ENCODE assay signal across 25 cellular contexts in the genomic region with DNA sequence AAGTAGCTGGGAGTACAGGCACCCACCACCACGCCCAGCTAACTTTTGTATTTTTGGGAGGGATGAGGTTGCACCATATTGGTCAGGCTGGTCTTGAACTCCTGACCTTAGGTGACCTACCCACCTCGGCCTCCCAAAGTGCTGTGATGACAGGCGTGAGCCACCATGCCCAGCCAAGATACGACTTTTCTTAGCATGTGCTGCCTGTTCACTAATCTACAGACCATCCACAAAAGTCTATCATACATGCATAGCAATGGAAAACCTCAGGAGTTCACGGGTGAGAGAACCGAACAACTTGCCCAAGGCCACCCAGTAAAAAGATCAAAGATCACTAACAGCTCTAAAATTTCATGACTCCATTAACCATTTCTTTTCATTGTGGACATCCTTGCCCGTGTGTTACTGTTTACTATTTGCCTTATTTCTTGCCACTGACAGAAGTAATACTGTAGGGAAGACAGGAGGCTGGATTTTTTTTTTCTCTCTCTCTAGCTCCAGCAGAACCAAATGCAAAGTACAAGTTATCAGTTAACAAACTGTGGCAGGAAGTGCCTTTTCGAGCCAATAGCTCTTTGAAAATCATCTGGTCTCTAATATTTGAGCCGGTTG.
A peak's percentile ranks its signal among the peaks of the same experiment; 100 is the strongest.
DNase-seq lines count a peak whose midpoint lies in the region; ATAC-seq lines count a peak whose summit lies in the region.
"Had no signal": no experiment of that assay in that cellular context is flagged by ENCODE, and none has a peak within 500 bp of the region (broad histone marks: within the 10 kb centered on the region; RNA-seq: fewer than 3 reads in every experiment).

No MANE protein-coding gene starts in this region.

- DNase-seq in T-helper 1 cell (no peak), COLO829 (ENCODE audit: low spot score) (no peak)
- peak in 4 of 6 experiments; percentile 18 to 47 (median 33) for DNase-seq in stimulated activated naive CD4-positive, alpha-beta T cell (lab: John Stamatoyannopoulos, UW)
- no peak for DNase-seq in stimulated activated naive CD4-positive, alpha-beta T cell treated with Interleukin-2 at 50 U/mL for 16 hours (lab: John Stamatoyannopoulos, UW)
- DNase-seq in activated naive CD8-positive, alpha-beta T cell treated with anti-CD3 and anti-CD28 coated beads, Interleukin-2, amount 50 U/mL, for 24 hours: no peak
- DNase-seq in stimulated activated naive CD8-positive, alpha-beta T cell treated with anti-CD3 and anti-CD28 coated beads, Interleukin-15, amount 100 ng/mL, for 72 hours: peak in 1 of 2 donors; percentile 21
- DNase-seq: activated CD4-positive, alpha-beta T cell treated with anti-CD3 and anti-CD28 coated beads, Interleukin-2, amount 50 U/mL, for 1 hour; anterior cingulate cortex; glutamatergic neuron; GOT3; NCI-H1105; NCI-H2029; NCI-H2227 treated with DMSO at 0.1 percent for 48 hours; NCI-H774; nucleus accumbens; SHP77; small intestine; stimulated activated CD4-positive, alpha-beta T cell treated with anti-CD3 and anti-CD28 coated beads, Interleukin-2, amount 100 ng/mL, for 48 hours; stomach; SW 1271 had no signal

- peaks cover 53% of the 10 kb centered on the region for H3K4me1 Mint-ChIP-seq in T-helper 1 cell treated with Interleukin-12 subunit alpha and Interleukin-12 subunit beta and Interleukin-4 antibody, amounts not matched to agents 30 μg/mL and 1 μg/mL, for 36 hours (ENCODE audit: low read depth)
- peaks cover 95% of the 10 kb centered on the region for H3K4me1 Mint-ChIP-seq in activated naive CD8-positive, alpha-beta T cell treated with anti-CD3 and anti-CD28 coated beads, Interleukin-2, amount 50 U/mL, for 24 hours
- peaks cover 86% of the 10 kb centered on the region for H3K4me1 Mint-ChIP-seq in stimulated activated naive CD8-positive, alpha-beta T cell treated with anti-CD3 and anti-CD28 coated beads, Interleukin-15, amount 100 ng/mL, for 72 hours

- peaks cover 14% of the 10 kb centered on the region for H3K27me3 Mint-ChIP-seq in T-helper 1 cell treated with Interleukin-12 subunit alpha and Interleukin-12 subunit beta and Interleukin-4 antibody, amounts not matched to agents 30 μg/mL and 1 μg/mL, for 36 hours (ENCODE audit: low read depth)
- no peaks in the 10 kb centered on the region for H3K27me3 Mint-ChIP-seq in activated naive CD8-positive, alpha-beta T cell treated with anti-CD3 and anti-CD28 coated beads, Interleukin-2, amount 50 U/mL, for 24 hours
- no peaks in the 10 kb centered on the region for H3K27me3 Mint-ChIP-seq in stimulated activated naive CD8-positive, alpha-beta T cell treated with anti-CD3 and anti-CD28 coated beads, Interleukin-15, amount 100 ng/mL, for 72 hours
- H3K27me3 Mint-ChIP-seq: dendritic cell treated with granulocyte-macrophage colony-stimulating factor and Interleukin-4, amounts not matched to agents 40 ng/mL and 50 ng/mL, for 4 days; type B pancreatic cell had no signal

- peaks cover 18% of the 10 kb centered on the region for H3K9me3 Mint-ChIP-seq in T-helper 1 cell treated with Interleukin-12 subunit alpha and Interleukin-12 subunit beta and Interleukin-4 antibody, amounts not matched to agents 30 μg/mL and 1 μg/mL, for 36 hours
- H3K9me3 Mint-ChIP-seq in activated naive CD8-positive, alpha-beta T cell treated with anti-CD3 and anti-CD28 coated beads, Interleukin-2, amount 50 U/mL, for 24 hours: peaks cover 12% of the 10 kb centered on the region
- H3K9me3 Mint-ChIP-seq in stimulated activated naive CD8-positive, alpha-beta T cell treated with anti-CD3 and anti-CD28 coated beads, Interleukin-15, amount 100 ng/mL, for 72 hours: peaks cover 7 to 11% of the 10 kb centered on the region in 2 donors

- H3K4me3 Mint-ChIP-seq in T-helper 1 cell treated with Interleukin-12 subunit alpha and Interleukin-12 subunit beta and Interleukin-4 antibody, amounts not matched to agents 30 μg/mL and 1 μg/mL, for 36 hours: no peak overlapping the region
- H3K4me3 Mint-ChIP-seq in activated naive CD8-positive, alpha-beta T cell treated with anti-CD3 and anti-CD28 coated beads, Interleukin-2, amount 50 U/mL, for 24 hours: peak overlapping the region; percentile 25
- peak overlapping the region; percentile 64 to 72 for H3K4me3 Mint-ChIP-seq in stimulated activated naive CD8-positive, alpha-beta T cell treated with anti-CD3 and anti-CD28 coated beads, Interleukin-15, amount 100 ng/mL, for 72 hours
- H3K4me3 Mint-ChIP-seq: activated T-helper 1 cell treated with anti-CD3 and anti-CD28 coated beads, Interleukin-12 subunit alpha, Interleukin-12 subunit beta, Interleukin-2, Interleukin-4 antibody, amounts not matched to agents 30 ng/mL and 10 ng/mL and 1 ng/mL, durations not matched to agents 14 hours and 24 hours and 36 hours; dendritic cell treated with granulocyte-macrophage colony-stimulating factor and Interleukin-4, amounts not matched to agents 40 ng/mL and 50 ng/mL, for 4 days; type B pancreatic cell had no signal

- ATAC-seq in activated naive CD8-positive, alpha-beta T cell treated with anti-CD3 and anti-CD28 coated beads, Interleukin-2, amount 50 U/mL, for 24 hours: no peak
- ATAC-seq in stimulated activated naive CD8-positive, alpha-beta T cell treated with anti-CD3 and anti-CD28 coated beads, Interleukin-15, amount 100 ng/mL, for 72 hours: no peak
- no peak for ATAC-seq in HG03457 (IDR thresholded peaks at IDR 0.05; ENCODE audit: unreplicated experiment)

- peaks cover 34% of the 10 kb centered on the region for H3K36me3 Mint-ChIP-seq in T-helper 1 cell treated with Interleukin-12 subunit alpha and Interleukin-12 subunit beta and Interleukin-4 antibody, amounts not matched to agents 30 μg/mL and 1 μg/mL, for 36 hours (ENCODE audit: low read depth)
- H3K36me3 Mint-ChIP-seq in activated naive CD8-positive, alpha-beta T cell treated with anti-CD3 and anti-CD28 coated beads, Interleukin-2, amount 50 U/mL, for 24 hours (ENCODE audit: low read depth): peaks cover 29% of the 10 kb centered on the region

- H3K27ac Mint-ChIP-seq in T-helper 1 cell treated with Interleukin-12 subunit alpha and Interleukin-12 subunit beta and Interleukin-4 antibody, amounts not matched to agents 30 μg/mL and 1 μg/mL, for 36 hours: peak overlapping the region; percentile 27
- peak overlapping the region; percentile 95 for H3K27ac Mint-ChIP-seq in activated naive CD8-positive, alpha-beta T cell treated with anti-CD3 and anti-CD28 coated beads, Interleukin-2, amount 50 U/mL, for 24 hours
- H3K27ac Mint-ChIP-seq in stimulated activated naive CD8-positive, alpha-beta T cell treated with anti-CD3 and anti-CD28 coated beads, Interleukin-15, amount 100 ng/mL, for 72 hours: peak overlapping the region; percentile 79 to 88
- H3K27ac Mint-ChIP-seq: activated T-helper 1 cell treated with anti-CD3 and anti-CD28 coated beads, Interleukin-12 subunit alpha, Interleukin-12 subunit beta, Interleukin-2, Interleukin-4 antibody, amounts not matched to agents 30 ng/mL and 10 ng/mL and 1 ng/mL, durations not matched to agents 14 hours and 24 hours and 36 hours; dendritic cell treated with granulocyte-macrophage colony-stimulating factor and Interleukin-4, amounts not matched to agents 40 ng/mL and 50 ng/mL, for 4 days; type B pancreatic cell had no signal

Comparison
In these comparisons a context has a peak if more than half of its experiments do, and no peak if none do; other contexts are left out.
1. DNase-seq: peak in stimulated activated naive CD4-positive, alpha-beta T cell (4 of 6); none in T-helper 1 cell (0 of 5), stimulated activated naive CD4-positive, alpha-beta T cell treated with Interleukin-2 at 50 U/mL for 16 hours (single experiment), activated naive CD8-positive, alpha-beta T cell treated with anti-CD3 and anti-CD28 coated beads, Interleukin-2, amount 50 U/mL, for 24 hours (single experiment) and COLO829 (single experiment).
2. H3K27ac Mint-ChIP-seq: peak in every context shown above with its lines; median percentile 95 in activated naive CD8-positive, alpha-beta T cell treated with anti-CD3 and anti-CD28 coated beads, Interleukin-2, amount 50 U/mL, for 24 hours; 84 in stimulated activated naive CD8-positive, alpha-beta T cell treated with anti-CD3 and anti-CD28 coated beads, Interleukin-15, amount 100 ng/mL, for 72 hours; 27 in T-helper 1 cell treated with Interleukin-12 subunit alpha and Interleukin-12 subunit beta and Interleukin-4 antibody, amounts not matched to agents 30 μg/mL and 1 μg/mL, for 36 hours.